24 cellular contexts compared by ENCODE assay signal in genomic region chr1:242391896-242392295, GRCh38.
"Had no signal": no experiment of that assay in that cellular context is flagged by ENCODE, and none has a peak within 500 bp of the region (broad histone marks: within the 10 kb centered on the region; RNA-seq: fewer than 3 reads in every experiment).

No MANE protein-coding gene starts in this region.

- H3K27ac ChIP-seq: neural progenitor cell, ovary, parathyroid adenoma, psoas muscle, right lobe of liver, sigmoid colon, stomach, thoracic aorta, thyroid gland, tibial nerve, upper lobe of left lung, uterus had no signal

- H3K79me2 ChIP-seq: parathyroid adenoma had no signal

- H3K4me3 ChIP-seq: neural progenitor cell, ovary, psoas muscle, right lobe of liver, sigmoid colon, stomach, thoracic aorta, thyroid gland, tibial nerve, upper lobe of left lung, uterus had no signal

- H3K4me2 ChIP-seq: neural progenitor cell had no signal

- H2AFZ ChIP-seq: neural progenitor cell, parathyroid adenoma had no signal

- H3K27me3 ChIP-seq: neural progenitor cell, ovary, right lobe of liver, sigmoid colon, stomach, thyroid gland, tibial nerve, upper lobe of left lung, uterus had no signal

- H3K9me3 ChIP-seq: ovary, psoas muscle, right lobe of liver, sigmoid colon, thoracic aorta, thyroid gland, upper lobe of left lung, uterus had no signal

- H3K4me1 ChIP-seq: neural progenitor cell, parathyroid adenoma, psoas muscle, right lobe of liver, sigmoid colon, stomach, thyroid gland, tibial nerve, upper lobe of left lung, uterus had no signal

- H3K36me3 ChIP-seq: neural progenitor cell, ovary, right lobe of liver, sigmoid colon, stomach, thyroid gland, tibial nerve, upper lobe of left lung, uterus had no signal

- DNase-seq: natural killer cell; occipital lobe; ovary; posterior cingulate gyrus; psoas muscle; right cardiac atrium; right lobe of liver; sigmoid colon; small intestine; stimulated activated CD4-positive, alpha-beta T cell treated with anti-CD3 and anti-CD28 coated beads, Interleukin-15, amount 100 ng/mL, for 24 hours; stimulated activated CD4-positive, alpha-beta T cell treated with anti-CD3 and anti-CD28 coated beads, Interleukin-2, amount 100 ng/mL, for 24 hours; stimulated activated CD4-positive, alpha-beta T cell treated with anti-CD3 and anti-CD28 coated beads, Interleukin-2, amount 100 ng/mL, for 48 hours; stimulated activated CD4-positive, alpha-beta T cell treated with anti-CD3 and anti-CD28 coated beads, Interleukin-4, amount 100 ng/mL, for 24 hours; stimulated activated naive B cell treated with anti-CD40 and anti-IgM and Interleukin-4, amounts not matched to agents 10 μg/mL and 1 μg/mL and 100 μg/mL, for 72 hours; stimulated activated naive CD4-positive, alpha-beta T cell treated with Interleukin-2 at 50 U/mL for 16 hours; stomach; thyroid gland; trophoblast cell; upper lobe of left lung; uterus had no signal

- H3K9ac ChIP-seq: neural progenitor cell, parathyroid adenoma had no signal

- FAIRE-seq: small intestine had no signal
